ENCODE assay signal across 31 cellular contexts in genomic region chr10:83425306-83425705, GRCh38.
"Had no signal": no experiment of that assay in that cellular context is flagged by ENCODE, and none has a peak within 500 bp of the region (broad histone marks: within the 10 kb centered on the region; RNA-seq: fewer than 3 reads in every experiment).

No MANE protein-coding gene starts in this region.

- H3K27ac Mint-ChIP-seq: activated CD4-positive, alpha-beta memory T cell treated with anti-CD3 and anti-CD28 coated beads, Interleukin-2, amount 10 ng/mL, durations not matched to agents 7 days and 5 days; activated CD4-positive, alpha-beta T cell treated with anti-CD3 and anti-CD28 coated beads, Interleukin-2, amount 10 ng/mL, durations not matched to agents 7 days and 5 days; activated naive CD4-positive, alpha-beta T cell treated with anti-CD3 and anti-CD28 coated beads, Interleukin-2, amount 10 ng/mL, durations not matched to agents 7 days and 5 days; activated naive CD8-positive, alpha-beta T cell treated with anti-CD3 and anti-CD28 coated beads, Interleukin-2, amount 10 ng/mL, durations not matched to agents 7 days and 5 days; activated T-cell treated with anti-CD3 and anti-CD28 coated beads, Interleukin-2, amount 50 U/mL, for 24 hours; mesothelial cell of epicardium; naive B cell; nephron progenitor cell; progenitor cell of endocrine pancreas; stimulated activated naive CD8-positive, alpha-beta T cell treated with anti-CD3 and anti-CD28 coated beads, Interleukin-15, Interleukin-2, amounts not matched to agents 100 ng/mL and 50 ng/mL, for 24 hours had no signal

- H3K9me3 Mint-ChIP-seq: activated CD4-positive, alpha-beta memory T cell treated with anti-CD3 and anti-CD28 coated beads, Interleukin-2, amount 10 ng/mL, durations not matched to agents 7 days and 5 days; activated CD4-positive, alpha-beta T cell treated with anti-CD3 and anti-CD28 coated beads, Interleukin-2, amount 10 ng/mL, durations not matched to agents 7 days and 5 days; activated naive CD8-positive, alpha-beta T cell treated with anti-CD3 and anti-CD28 coated beads, Interleukin-2, amount 10 ng/mL, durations not matched to agents 7 days and 5 days; stimulated activated naive CD8-positive, alpha-beta T cell treated with anti-CD3 and anti-CD28 coated beads, Interleukin-15, Interleukin-2, amounts not matched to agents 100 ng/mL and 50 ng/mL, for 24 hours had no signal

- H3K27me3 ChIP-seq: brain microvascular endothelial cell, dorsolateral prefrontal cortex, gastrocnemius medialis, hepatocyte, ovary, right lobe of liver had no signal

- H3K4me1 ChIP-seq: gastrocnemius medialis, right lobe of liver had no signal

- DNase-seq: activated CD4-positive, alpha-beta memory T cell treated with anti-CD3 and anti-CD28 coated beads, Interleukin-2, amount 10 ng/mL, durations not matched to agents 7 days and 5 days; activated CD4-positive, alpha-beta T cell treated with anti-CD3 and anti-CD28 coated beads for 1 hour; activated CD4-positive, alpha-beta T cell treated with anti-CD3 and anti-CD28 coated beads, Interleukin-2, amount 10 ng/mL, durations not matched to agents 7 days and 5 days; activated CD8-positive, alpha-beta memory T cell treated with anti-CD3 and anti-CD28 coated beads, Interleukin-2, amount 50 U/mL, for 48 hours; activated gamma-delta T cell; activated naive CD4-positive, alpha-beta T cell treated with anti-CD3 and anti-CD28 coated beads, Interleukin-2, amount 10 ng/mL, durations not matched to agents 7 days and 5 days; activated naive CD8-positive, alpha-beta T cell treated with anti-CD3 and anti-CD28 coated beads, Interleukin-2, amount 10 ng/mL, durations not matched to agents 7 days and 5 days; activated T-cell treated with anti-CD3 and anti-CD28 coated beads, Interleukin-2, amount 50 U/mL, for 24 hours; amniotic stem cell; brain microvascular endothelial cell; dorsolateral prefrontal cortex; effector memory CD4-positive, alpha-beta T cell; erythroblast; gastrocnemius medialis; glutamatergic neuron; naive B cell; nephron progenitor cell; ovary; right lobe of liver; stimulated activated CD4-positive, alpha-beta T cell treated with anti-CD3 and anti-CD28 coated beads, Interleukin-12 subunit alpha, Interleukin-12 subunit beta, amount 100 ng/mL, for 4 hours; stimulated activated CD4-positive, alpha-beta T cell treated with anti-CD3 and anti-CD28 coated beads, Interleukin-4, amount 100 ng/mL, for 1 hour; trophoblast cell had no signal

- H2AFZ ChIP-seq: hepatocyte had no signal

- H3K27ac ChIP-seq: brain microvascular endothelial cell, coronary artery, dorsolateral prefrontal cortex, gastrocnemius medialis, hepatocyte, ovary, right lobe of liver, thoracic aorta had no signal

- H3K4me3 Mint-ChIP-seq: activated CD4-positive, alpha-beta memory T cell treated with anti-CD3 and anti-CD28 coated beads, Interleukin-2, amount 10 ng/mL, durations not matched to agents 7 days and 5 days; activated CD4-positive, alpha-beta T cell treated with anti-CD3 and anti-CD28 coated beads, Interleukin-2, amount 10 ng/mL, durations not matched to agents 7 days and 5 days; activated naive CD4-positive, alpha-beta T cell treated with anti-CD3 and anti-CD28 coated beads, Interleukin-2, amount 10 ng/mL, durations not matched to agents 7 days and 5 days; activated naive CD8-positive, alpha-beta T cell treated with anti-CD3 and anti-CD28 coated beads, Interleukin-2, amount 10 ng/mL, durations not matched to agents 7 days and 5 days; activated T-cell treated with anti-CD3 and anti-CD28 coated beads, Interleukin-2, amount 50 U/mL, for 24 hours; mesothelial cell of epicardium; naive B cell; nephron progenitor cell; stimulated activated naive CD8-positive, alpha-beta T cell treated with anti-CD3 and anti-CD28 coated beads, Interleukin-15, Interleukin-2, amounts not matched to agents 100 ng/mL and 50 ng/mL, for 24 hours had no signal

- H3K9me3 ChIP-seq: gastrocnemius medialis, ovary, right lobe of liver, thoracic aorta had no signal

- H3K79me2 ChIP-seq: hepatocyte had no signal

- H3K27me3 Mint-ChIP-seq: activated CD4-positive, alpha-beta memory T cell treated with anti-CD3 and anti-CD28 coated beads, Interleukin-2, amount 10 ng/mL, durations not matched to agents 7 days and 5 days; activated CD4-positive, alpha-beta T cell treated with anti-CD3 and anti-CD28 coated beads, Interleukin-2, amount 10 ng/mL, durations not matched to agents 7 days and 5 days; activated naive CD4-positive, alpha-beta T cell treated with anti-CD3 and anti-CD28 coated beads, Interleukin-2, amount 10 ng/mL, durations not matched to agents 7 days and 5 days; activated naive CD8-positive, alpha-beta T cell treated with anti-CD3 and anti-CD28 coated beads, Interleukin-2, amount 10 ng/mL, durations not matched to agents 7 days and 5 days; activated T-cell treated with anti-CD3 and anti-CD28 coated beads, Interleukin-2, amount 50 U/mL, for 24 hours; naive B cell; progenitor cell of endocrine pancreas; stimulated activated naive CD8-positive, alpha-beta T cell treated with anti-CD3 and anti-CD28 coated beads, Interleukin-15, Interleukin-2, amounts not matched to agents 100 ng/mL and 50 ng/mL, for 24 hours had no signal

- H3K4me3 ChIP-seq: coronary artery, dorsolateral prefrontal cortex, gastrocnemius medialis, hepatocyte, ovary, right lobe of liver, thoracic aorta had no signal

- H3K36me3 ChIP-seq: brain microvascular endothelial cell, gastrocnemius medialis, ovary, right lobe of liver, thoracic aorta had no signal

- ATAC-seq: gastrocnemius medialis, right lobe of liver had no signal

- FAIRE-seq: astrocyte, keratinocyte, urothelium cell line had no signal

- H3K36me3 Mint-ChIP-seq: activated naive CD4-positive, alpha-beta T cell treated with anti-CD3 and anti-CD28 coated beads, Interleukin-2, amount 10 ng/mL, durations not matched to agents 7 days and 5 days; activated naive CD8-positive, alpha-beta T cell treated with anti-CD3 and anti-CD28 coated beads, Interleukin-2, amount 10 ng/mL, durations not matched to agents 7 days and 5 days; naive B cell had no signal

- H3K4me1 Mint-ChIP-seq: activated CD4-positive, alpha-beta memory T cell treated with anti-CD3 and anti-CD28 coated beads, Interleukin-2, amount 10 ng/mL, durations not matched to agents 7 days and 5 days; activated CD4-positive, alpha-beta T cell treated with anti-CD3 and anti-CD28 coated beads, Interleukin-2, amount 10 ng/mL, durations not matched to agents 7 days and 5 days; activated naive CD4-positive, alpha-beta T cell treated with anti-CD3 and anti-CD28 coated beads, Interleukin-2, amount 10 ng/mL, durations not matched to agents 7 days and 5 days; activated naive CD8-positive, alpha-beta T cell treated with anti-CD3 and anti-CD28 coated beads, Interleukin-2, amount 10 ng/mL, durations not matched to agents 7 days and 5 days; naive B cell; nephron progenitor cell had no signal

- H3K4me2 ChIP-seq: hepatocyte had no signal
